Comparison of ENCODE assay signal across 11 cellular contexts in the genomic region with DNA sequence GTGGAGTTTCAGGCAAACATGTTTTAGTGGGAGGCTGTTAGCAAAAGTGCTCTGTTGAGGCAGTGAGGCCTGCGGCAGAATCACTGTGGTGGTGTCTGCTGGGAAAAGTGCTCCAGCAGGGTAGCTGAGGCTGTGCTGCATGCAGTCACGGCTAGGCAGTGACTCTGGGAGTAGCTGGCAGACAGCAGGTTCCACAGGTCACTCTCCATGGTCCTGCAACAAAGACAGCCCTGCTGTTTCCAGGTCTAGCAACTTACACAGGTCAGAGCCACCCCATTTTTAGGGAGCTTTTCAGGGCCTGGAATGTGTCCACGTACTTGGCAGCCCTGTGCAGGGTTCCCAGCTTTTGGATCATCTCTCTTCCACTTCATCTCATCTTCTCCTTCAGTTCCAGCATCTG.
DNase-seq lines count a peak whose midpoint lies in the region; ATAC-seq and TF ChIP-seq lines count a peak whose summit lies in the region.
"Had no signal": no experiment of that assay in that cellular context is flagged by ENCODE, and none has a peak within 500 bp of the region (broad histone marks: within the 10 kb centered on the region; RNA-seq: fewer than 3 reads in every experiment).

No MANE protein-coding gene starts in this region.

- POLR2A ChIA-PET in PC-3 (lab: Charles Lee; ENCODE audit: unreplicated experiment): no interaction called here

- H2BK12ac ChIP-seq in neuronal stem cell (ENCODE audit: low read length): no peak overlapping the region

- CTCF ChIA-PET in PC-3 (lab: Charles Lee): no interaction called here

- H3K4me1 ChIP-seq in PC-3 (ENCODE audit: insufficient read depth, low read length) (no peaks in the 10 kb centered on the region), neuronal stem cell (ENCODE audit: control insufficient read depth in 2 of 2, insufficient read depth in 1 of 2, low read depth in 1 of 2, low read length in 2 of 2) (no peaks in the 10 kb centered on the region)
- H3K4me1 ChIP-seq: ascending aorta had no signal

- H3K27ac ChIP-seq in PC-3 (ENCODE audit: low read length) (no peak overlapping the region), neuronal stem cell (replicated peaks; ENCODE audit: low read length) (no peak overlapping the region)
- H3K27ac ChIP-seq: ascending aorta had no signal

- no peaks in the 10 kb centered on the region for H3F3A ChIP-seq in PC-3 (ENCODE audit: low read length, unreplicated experiment)

- H3K4me2 ChIP-seq in PC-3 (ENCODE audit: low read length) (no peak overlapping the region), neuronal stem cell (ENCODE audit: insufficient read depth, low read length, poor library complexity, severe bottlenecking) (no peak overlapping the region)

- no peak overlapping the region for H2BK5ac ChIP-seq in neuronal stem cell (ENCODE audit: low read length)

- no peaks in the 10 kb centered on the region for H3K36me3 ChIP-seq in PC-3 (ENCODE audit: low read depth, low read length)
- H3K36me3 ChIP-seq in neuronal stem cell (replicated peaks in 1 of 2; ENCODE audit: control insufficient read depth in 2 of 2, insufficient read depth in 2 of 2, low read length in 2 of 2): no peaks in the 10 kb centered on the region
- H3K36me3 ChIP-seq: ascending aorta had no signal

- no peak overlapping the region for H3K4me3 ChIP-seq in PC-3 (ENCODE audit: low read length)
- no peak overlapping the region for H3K4me3 ChIP-seq in neuronal stem cell (ENCODE audit: low read length in 2 of 2)
- H3K4me3 ChIP-seq: ascending aorta had no signal

- H2AFZ ChIP-seq in PC-3 (ENCODE audit: low read length) (no peak overlapping the region), neuronal stem cell (ENCODE audit: low read length) (no peak overlapping the region)

- intact Hi-C loops in PC-3 (cut with micrococcal nuclease): no loop called here

- H3K23ac ChIP-seq in neuronal stem cell (ENCODE audit: low read depth, low read length, poor library complexity): no peak overlapping the region

- H4K91ac ChIP-seq in neuronal stem cell (ENCODE audit: low read depth, low read length, poor library complexity): no peak overlapping the region

- H3K4ac ChIP-seq in neuronal stem cell (ENCODE audit: low read length): no peak overlapping the region

- H2BK120ac ChIP-seq in neuronal stem cell (ENCODE audit: low read depth, low read length): no peak overlapping the region

- H3K9ac ChIP-seq in PC-3 (ENCODE audit: low read length) (no peak overlapping the region), neuronal stem cell (ENCODE audit: low read depth, low read length, poor library complexity) (no peak overlapping the region)

- no peak overlapping the region for H2AK5ac ChIP-seq in neuronal stem cell (ENCODE audit: low read depth, low read length)

- WGBS in neuronal stem cell (ENCODE audit: extremely low coverage in 2 of 2, insufficient read length in 2 of 2, insufficient replicate concordance in 1 of 2), 2 donors: no CpG with 5 or more reads among the region's 3 CpGs

- H2BK15ac ChIP-seq in neuronal stem cell (ENCODE audit: low read length): no peak overlapping the region

- no peaks in the 10 kb centered on the region for H3K79me2 ChIP-seq in PC-3 (ENCODE audit: low read length)

- BruUV-seq in PC-3 (replicated peaks; lab: Mats Ljungman, UMichigan): no TSS peak

- DNase-seq in GM13976 (ENCODE audit: low spot score): peak; percentile 17
- peak; percentile 12 for DNase-seq in PC-3
- DNase-seq in fibroblast of gingiva (ENCODE audit: low read depth): peak; percentile 5
- DNase-seq in neuronal stem cell (ENCODE audit: low spot score): peak; percentile 27
- no peak for DNase-seq in NCI-H2196 (lab: John Stamatoyannopoulos, UW; ENCODE audit: unreplicated experiment)
- DNase-seq: COR-L47, NCI-H524 treated with DMSO at 0.1 percent for 48 hours had no signal

- 0 out of 2 replicates have a peak, but pooled peaks have one; percentile 31 for ATAC-seq in PC-3
- no peak for ATAC-seq in GM21390 (IDR thresholded peaks at IDR 0.05; ENCODE audit: unreplicated experiment)
- ATAC-seq in HG03139 (IDR thresholded peaks at IDR 0.05; ENCODE audit: unreplicated experiment): no peak
- no peak for ATAC-seq in HG03565 (IDR thresholded peaks at IDR 0.05; ENCODE audit: unreplicated experiment)

- no peak overlapping the region for H3K18ac ChIP-seq in neuronal stem cell (ENCODE audit: low read length)

- no peaks in the 10 kb centered on the region for H3K9me3 ChIP-seq in PC-3 (ENCODE audit: low read length)
- peaks cover 0 to 7% of the 10 kb centered on the region in 2 donors for H3K9me3 ChIP-seq in neuronal stem cell (replicated peaks in 1 of 2; ENCODE audit: control insufficient read depth in 2 of 2, insufficient read depth in 1 of 2, low read depth in 1 of 2, low read length in 2 of 2)

- H4K8ac ChIP-seq in neuronal stem cell (ENCODE audit: low read depth, low read length): no peak overlapping the region

- no peaks in the 10 kb centered on the region for H3K9me2 ChIP-seq in PC-3 (replicated peaks; ENCODE audit: low read length)

- no peaks in the 10 kb centered on the region for H3K27me3 ChIP-seq in PC-3 (ENCODE audit: low read length)
- H3K27me3 ChIP-seq in neuronal stem cell (ENCODE audit: control insufficient read depth in 3 of 3, insufficient read depth in 3 of 3, low read depth in 1 of 3, low read length in 3 of 3): no peaks in the 10 kb centered on the region
- H3K27me3 ChIP-seq: ascending aorta had no signal

- no peak for TF ChIP-seq CTCF in GM13976 (IDR thresholded peaks at IDR 0.05; ENCODE audit: borderline replicate concordance, control extremely low read depth, extremely low read depth, insufficient read depth, missing control alignments)
- no peak for TF ChIP-seq CTCF in PC-3 (conservative IDR thresholded peaks at IDR 0.05; ENCODE audit: low read depth, low read length)

- H4K20me1 ChIP-seq in PC-3 (ENCODE audit: low read length): no peaks in the 10 kb centered on the region

- in situ Hi-C loops in GM13976 (cut with MboI; ENCODE audit: low sequenced_read_pairs, unreplicated experiment): no loop called here

- H3K79me1 ChIP-seq in neuronal stem cell (ENCODE audit: low read depth, low read length): no peaks in the 10 kb centered on the region

- H3K14ac ChIP-seq in neuronal stem cell (ENCODE audit: low read length): no peak overlapping the region
